In genomic region chr19:22144394-22144793, GRCh38 we compare ENCODE assay signal across 16 cellular contexts. TPM values are rescaled to one million over a fixed set of nuclear protein-coding genes. Genes with fewer than 3 reads are reported as not detected.
DNase-seq lines count a peak whose midpoint lies in the region; ATAC-seq and TF ChIP-seq lines count a peak whose summit lies in the region.
"Had no signal": no experiment of that assay in that cellular context is flagged by ENCODE, and none has a peak within 500 bp of the region (broad histone marks: within the 10 kb centered on the region; RNA-seq: fewer than 3 reads in every experiment).

No MANE protein-coding gene starts in this region.

- ATAC-seq in GM19328 (IDR thresholded peaks at IDR 0.05; ENCODE audit: unreplicated experiment): no peak
- ATAC-seq in upper lobe of left lung (ENCODE audit: low FRiP score in 2 of 2): no peak
- ATAC-seq in GM21526 (IDR thresholded peaks at IDR 0.05; ENCODE audit: low FRiP score, unreplicated experiment): no peak

- H3K4me3 ChIP-seq in SJCRH30: no peak overlapping the region
- H3K4me3 ChIP-seq in fibroblast of the aortic adventitia (ENCODE audit: low read depth, low read length): no peak overlapping the region
- no peak overlapping the region for H3K4me3 ChIP-seq in upper lobe of left lung
- H3K4me3 ChIP-seq: smooth muscle cell, suprapubic skin had no signal

- WGBS in upper lobe of left lung, 2 donors: 59 to 69% methylated on average over 4 of the region's 4 CpGs

- H3K36me3 ChIP-seq in SJCRH30 (no peaks in the 10 kb centered on the region), upper lobe of left lung (no peaks in the 10 kb centered on the region)
- H3K36me3 ChIP-seq: suprapubic skin had no signal

- in situ Hi-C loops in ACHN (cut with HindIII; ENCODE audit: low pct_ligation_motif_present, low pct_unique_long_range_greater_than_20kb, low sequenced_read_pairs): no loop called here

- H3K27ac ChIP-seq in SJCRH30 (no peak overlapping the region), upper lobe of left lung (no peak overlapping the region)
- H3K27ac ChIP-seq: suprapubic skin had no signal

- no peak for TF ChIP-seq POLR2A in upper lobe of left lung (IDR thresholded peaks at IDR 0.05)

- DNase-seq in ACHN (peak; percentile 4), HCEC 1CT (peak; percentile 9), SJCRH30 (peak; percentile 6 to 31), fibroblast of the aortic adventitia (ENCODE audit: low read depth) (peak; percentile 11), NCI-H345 (lab: John Stamatoyannopoulos, UW) (no peak), upper lobe of left lung (no peak)
- DNase-seq: activated gamma-delta T cell treated with Interleukin-2 at 50 U/mL for 16 hours, cerebellar nuclear complex, NCI-H146 had no signal

- no peak for TF ChIP-seq CTCF in fibroblast of the aortic adventitia (IDR thresholded peaks at IDR 0.05; ENCODE audit: insufficient read depth, low read length)
- no peak for TF ChIP-seq CTCF in upper lobe of left lung (IDR thresholded peaks at IDR 0.05)

- no peaks in the 10 kb centered on the region; the same call in 1 of the 2 replicates for H3K9me3 ChIP-seq in SJCRH30 (replicated peaks)
- H3K9me3 ChIP-seq in upper lobe of left lung: peaks cover 21 to 75% (median 45%) of the 10 kb centered on the region in 4 donors

- TF ChIP-seq EP300 in upper lobe of left lung (IDR thresholded peaks at IDR 0.05): no peak

- H3K4me1 ChIP-seq in SJCRH30 (no peaks in the 10 kb centered on the region), upper lobe of left lung (no peaks in the 10 kb centered on the region)
- H3K4me1 ChIP-seq: suprapubic skin had no signal

- no peaks in the 10 kb centered on the region for H3K27me3 ChIP-seq in SJCRH30
- no peaks in the 10 kb centered on the region for H3K27me3 ChIP-seq in upper lobe of left lung
- H3K27me3 ChIP-seq: suprapubic skin had no signal

RNA-seq across cellular contexts. Expression of gene ZNF676, which starts 52.4 kb away (rescaled TPM):
- 0.04 TPM in 1 of 2 replicates, not detected in the other for total RNA-seq in SJCRH30 (2014; rRNA removed; shearing (Covaris generic))
- 0.18 and 0.33 TPM in 2 replicates for total RNA-seq in fibroblast of the aortic adventitia (ENCODE audit: low replicate concordance)
- 1 to 10 TPM in 2 of 6 donors, under 1 TPM in 4; 0.23 to 3.1 (median 0.60) TPM for total RNA-seq in upper lobe of left lung
- total RNA-seq: CD4-positive, CD25-positive, alpha-beta regulatory T cell; HT-29; neural crest cell; smooth muscle cell had no signal

Comparison
In these comparisons a context has a peak if more than half of its experiments do, and no peak if none do; other contexts are left out.
1. DNase-seq: peak in ACHN (single experiment), HCEC 1CT (single experiment), SJCRH30 (2 of 2) and fibroblast of the aortic adventitia (single experiment); none in NCI-H345 (single experiment) and upper lobe of left lung (0 of 2).